ENCODE assay signal across 30 cellular contexts in the genomic region with DNA sequence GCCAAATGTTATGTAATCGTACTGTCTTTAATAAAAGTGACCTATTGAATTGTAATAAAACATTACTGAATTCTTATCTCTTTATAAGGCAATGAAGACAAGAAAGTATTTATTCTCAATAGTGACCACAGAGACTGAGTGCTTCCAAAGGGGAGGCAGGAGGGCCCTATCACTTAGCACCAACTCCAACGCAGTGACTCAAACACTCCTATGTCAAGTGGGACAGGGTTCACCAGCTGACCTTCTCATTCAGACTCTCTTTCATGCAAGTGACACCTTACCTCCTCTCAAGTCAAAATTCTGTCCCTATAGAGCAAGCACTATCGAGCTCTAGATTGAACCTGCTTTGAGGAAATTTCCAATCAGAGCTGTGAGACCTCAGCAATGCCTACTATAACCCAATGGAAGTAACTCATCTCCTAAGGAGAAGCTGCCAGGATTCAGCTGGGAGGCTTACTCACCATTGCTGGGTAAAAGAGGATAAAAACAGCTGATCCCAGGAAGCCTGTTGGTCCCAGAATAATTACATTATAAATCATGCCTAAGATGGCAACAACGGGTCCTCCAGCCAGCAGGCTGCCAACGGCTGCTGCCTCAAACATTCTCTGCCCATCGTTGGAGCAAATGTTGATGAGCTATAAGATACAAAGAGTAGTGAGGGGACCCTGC. TPM values are rescaled to one million over a fixed set of nuclear protein-coding genes. Genes with fewer than 3 reads are reported as not detected.
"Had no signal": no experiment of that assay in that cellular context is flagged by ENCODE, and none has a peak within 500 bp of the region (broad histone marks: within the 10 kb centered on the region; RNA-seq: fewer than 3 reads in every experiment).

No MANE protein-coding gene starts in this region.

- H3K27ac ChIP-seq: colonic mucosa, parathyroid adenoma, right lobe of liver, thyroid gland, upper lobe of right lung had no signal

- H3K9me3 Mint-ChIP-seq: activated CD4-positive, alpha-beta memory T cell treated with anti-CD3 and anti-CD28 coated beads, Interleukin-2, amount 10 ng/mL, durations not matched to agents 7 days and 5 days; activated CD4-positive, alpha-beta T cell treated with anti-CD3 and anti-CD28 coated beads, Interleukin-2, amount 10 ng/mL, durations not matched to agents 24 days and 14 days; activated naive CD4-positive, alpha-beta T cell treated with anti-CD3 and anti-CD28 coated beads for 36 hours; activated naive CD8-positive, alpha-beta T cell treated with anti-CD3 and anti-CD28 coated beads, Interleukin-2, amount 10 ng/mL, durations not matched to agents 7 days and 5 days; activated T-cell treated with anti-CD3 and anti-CD28 coated beads, Interleukin-2, amount 50 U/mL, for 72 hours; effector memory CD8-positive, alpha-beta T cell; mesothelial cell of epicardium; natural killer cell treated with Interleukin-12 subunit alpha and Interleukin-12 subunit beta and Interleukin-15 and Interleukin-18, amount 100 ng/mL, for 72 hours had no signal

- H3K36me3 ChIP-seq: colonic mucosa had no signal

- H3K4me3 Mint-ChIP-seq: activated CD4-positive, alpha-beta memory T cell treated with anti-CD3 and anti-CD28 coated beads, Interleukin-2, amount 10 ng/mL, durations not matched to agents 7 days and 5 days; activated CD4-positive, alpha-beta T cell treated with anti-CD3 and anti-CD28 coated beads, Interleukin-2, amount 10 ng/mL, durations not matched to agents 24 days and 14 days; activated naive CD4-positive, alpha-beta T cell treated with anti-CD3 and anti-CD28 coated beads for 36 hours; activated naive CD8-positive, alpha-beta T cell treated with anti-CD3 and anti-CD28 coated beads, Interleukin-2, amount 10 ng/mL, durations not matched to agents 7 days and 5 days; activated T-cell treated with anti-CD3 and anti-CD28 coated beads, Interleukin-2, amount 50 U/mL, for 72 hours; effector memory CD8-positive, alpha-beta T cell; mesothelial cell of epicardium; natural killer cell treated with Interleukin-12 subunit alpha and Interleukin-12 subunit beta and Interleukin-15 and Interleukin-18, amount 100 ng/mL, for 72 hours; T-helper 17 cell had no signal

- H3K4me1 Mint-ChIP-seq: activated CD4-positive, alpha-beta memory T cell treated with anti-CD3 and anti-CD28 coated beads, Interleukin-2, amount 10 ng/mL, durations not matched to agents 7 days and 5 days; activated CD4-positive, alpha-beta T cell treated with anti-CD3 and anti-CD28 coated beads, Interleukin-2, amount 10 ng/mL, durations not matched to agents 24 days and 14 days; mesothelial cell of epicardium had no signal

- H3K9me3 ChIP-seq: colonic mucosa, right lobe of liver, thyroid gland, upper lobe of right lung had no signal

- ATAC-seq: activated CD4-positive, CD25-positive, alpha-beta regulatory T cell treated with anti-CD3 and anti-CD28 coated beads, Interleukin-2, amount 50 U/mL, for 24 hours; activated T-cell treated with anti-CD3 and anti-CD28 coated beads, Interleukin-2, amount 50 U/mL, for 72 hours; effector memory CD8-positive, alpha-beta T cell; esophagus mucosa; left ventricle myocardium superior; natural killer cell treated with Interleukin-12 subunit alpha and Interleukin-12 subunit beta and Interleukin-15 and Interleukin-18, amount 100 ng/mL, for 72 hours; right lobe of liver; stimulated activated naive CD8-positive, alpha-beta T cell treated with anti-CD3 and anti-CD28 coated beads, Interleukin-15, Interleukin-2, amounts not matched to agents 100 U/mL and 50 U/mL, for 24 hours; T-helper 17 cell; upper lobe of right lung had no signal

- H3K27ac Mint-ChIP-seq: activated CD4-positive, alpha-beta memory T cell treated with anti-CD3 and anti-CD28 coated beads, Interleukin-2, amount 10 ng/mL, durations not matched to agents 7 days and 5 days; activated CD4-positive, alpha-beta T cell treated with anti-CD3 and anti-CD28 coated beads, Interleukin-2, amount 10 ng/mL, durations not matched to agents 24 days and 14 days; activated naive CD4-positive, alpha-beta T cell treated with anti-CD3 and anti-CD28 coated beads for 36 hours; activated naive CD8-positive, alpha-beta T cell treated with anti-CD3 and anti-CD28 coated beads, Interleukin-2, amount 10 ng/mL, durations not matched to agents 7 days and 5 days; activated T-cell treated with anti-CD3 and anti-CD28 coated beads, Interleukin-2, amount 50 U/mL, for 72 hours; effector memory CD8-positive, alpha-beta T cell; mesothelial cell of epicardium; natural killer cell treated with Interleukin-12 subunit alpha and Interleukin-12 subunit beta and Interleukin-15 and Interleukin-18, amount 100 ng/mL, for 72 hours; T-helper 17 cell had no signal

- H3K27me3 ChIP-seq: colonic mucosa, dorsolateral prefrontal cortex, right lobe of liver, thyroid gland, upper lobe of right lung had no signal

- H3K4me3 ChIP-seq: colonic mucosa, dorsolateral prefrontal cortex, right lobe of liver, thyroid gland, upper lobe of right lung had no signal

- H3K4me1 ChIP-seq: colonic mucosa, parathyroid adenoma, upper lobe of right lung had no signal

- H3K27me3 Mint-ChIP-seq: activated CD4-positive, alpha-beta memory T cell treated with anti-CD3 and anti-CD28 coated beads, Interleukin-2, amount 10 ng/mL, durations not matched to agents 7 days and 5 days; activated CD4-positive, alpha-beta T cell treated with anti-CD3 and anti-CD28 coated beads, Interleukin-2, amount 10 ng/mL, durations not matched to agents 24 days and 14 days; activated naive CD8-positive, alpha-beta T cell treated with anti-CD3 and anti-CD28 coated beads, Interleukin-2, amount 10 ng/mL, durations not matched to agents 7 days and 5 days; effector memory CD8-positive, alpha-beta T cell; natural killer cell treated with Interleukin-12 subunit alpha and Interleukin-12 subunit beta and Interleukin-15 and Interleukin-18, amount 100 ng/mL, for 72 hours; T-helper 17 cell had no signal

- DNase-seq: activated CD4-positive, alpha-beta memory T cell treated with anti-CD3 and anti-CD28 coated beads, Interleukin-2, amount 10 ng/mL, durations not matched to agents 7 days and 5 days; activated CD4-positive, alpha-beta T cell treated with anti-CD3 and anti-CD28 coated beads, Interleukin-2, amount 10 ng/mL, durations not matched to agents 24 days and 14 days; activated effector memory CD4-positive, alpha-beta T cell treated with Interleukin-2 at 50 U/mL for 16 hours; activated naive CD4-positive, alpha-beta T cell treated with anti-CD3 and anti-CD28 coated beads for 36 hours; activated naive CD8-positive, alpha-beta T cell treated with anti-CD3 and anti-CD28 coated beads, Interleukin-2, amount 10 ng/mL, durations not matched to agents 7 days and 5 days; activated T-cell treated with anti-CD3 and anti-CD28 coated beads, Interleukin-2, amount 50 U/mL, for 72 hours; amygdala; colonic mucosa; dorsolateral prefrontal cortex; effector memory CD8-positive, alpha-beta T cell; hippocampal formation; kidney glomerular epithelial cell; left ventricle myocardium superior; mammary epithelial cell; nucleus accumbens; right lobe of liver; stimulated activated CD4-positive, alpha-beta T cell treated with anti-CD3 and anti-CD28 coated beads, Interleukin-4, amount 100 ng/mL, for 1 hour; stimulated activated naive CD8-positive, alpha-beta T cell treated with anti-CD3 and anti-CD28 coated beads, Interleukin-15, Interleukin-2, amounts not matched to agents 100 U/mL and 50 U/mL, for 24 hours; T-helper 17 cell; thyroid gland; upper lobe of right lung had no signal

RNA-seq across cellular contexts. Expression of gene HTR3D, which starts 49.4 kb away (rescaled TPM):
- total RNA-seq: activated CD4-positive, alpha-beta memory T cell treated with anti-CD3 and anti-CD28 coated beads, Interleukin-2, amount 10 ng/mL, durations not matched to agents 7 days and 5 days; activated CD4-positive, alpha-beta T cell treated with anti-CD3 and anti-CD28 coated beads, Interleukin-2, amount 10 ng/mL, durations not matched to agents 24 days and 14 days; activated naive CD4-positive, alpha-beta T cell treated with anti-CD3 and anti-CD28 coated beads for 36 hours; activated naive CD8-positive, alpha-beta T cell treated with anti-CD3 and anti-CD28 coated beads, Interleukin-2, amount 10 ng/mL, durations not matched to agents 7 days and 5 days; activated T-cell treated with anti-CD3 and anti-CD28 coated beads, Interleukin-2, amount 50 U/mL, for 72 hours; bronchial epithelial cell; colonic mucosa; dorsolateral prefrontal cortex; endothelial cell of umbilical vein; esophagus mucosa; frontal cortex; left ventricle myocardium superior; mammary epithelial cell; mesothelial cell of epicardium; natural killer cell treated with Interleukin-12 subunit alpha and Interleukin-12 subunit beta and Interleukin-15 and Interleukin-18, amount 100 ng/mL, for 72 hours; right lobe of liver; subcutaneous adipose tissue; T-helper 17 cell; thyroid gland; upper lobe of right lung had no signal
- polyA plus RNA-seq: endothelial cell of umbilical vein, mammary epithelial cell had no signal
